ENCODE assay signal across 8 cellular contexts in genomic region chrX:101415180-101416130, GRCh38. TPM values are rescaled to one million over a fixed set of nuclear protein-coding genes. Genes with fewer than 3 reads are reported as not detected.
A peak's percentile ranks its signal among the peaks of the same experiment; 100 is the strongest.
DNase-seq lines count a peak whose midpoint lies in the region; ATAC-seq and TF ChIP-seq lines count a peak whose summit lies in the region.

No MANE protein-coding gene starts in this region.

- H3K4me2 ChIP-seq in GM23338 = no peak overlapping the region

- no peaks in the 10 kb centered on the region for H3K9me3 Mint-ChIP-seq in activated naive CD4-positive, alpha-beta T cell treated with anti-CD3 and anti-CD28 coated beads for 36 hours
- no peaks in the 10 kb centered on the region for H3K9me3 Mint-ChIP-seq in GM23338
- H3K9me3 Mint-ChIP-seq in chondrocyte (ENCODE audit: low read depth) = no peaks in the 10 kb centered on the region

- no peaks in the 10 kb centered on the region for H3K9me2 ChIP-seq in GM23338 (ENCODE audit: insufficient read depth)

- no peak for TF ChIP-seq POLR2A in suprapubic skin (IDR thresholded peaks at IDR 0.05)

- H3K4me3 Mint-ChIP-seq in activated naive CD4-positive, alpha-beta T cell treated with anti-CD3 and anti-CD28 coated beads for 36 hours = no peak overlapping the region
- H3K4me3 Mint-ChIP-seq in GM23338 = no peak overlapping the region
- H3K4me3 Mint-ChIP-seq in chondrocyte (ENCODE audit: unreplicated experiment) = no peak overlapping the region

- TF ChIP-seq EP300 in suprapubic skin (IDR thresholded peaks at IDR 0.05) = no peak

- peaks cover 13% of the 10 kb centered on the region for H3K36me3 Mint-ChIP-seq in activated naive CD4-positive, alpha-beta T cell treated with anti-CD3 and anti-CD28 coated beads for 36 hours (ENCODE audit: low read depth)
- H3K36me3 Mint-ChIP-seq in GM23338 (ENCODE audit: low read depth) (peaks cover 23% of the 10 kb centered on the region), chondrocyte (ENCODE audit: low read depth) (peaks cover 2% of the 10 kb centered on the region)

- H3K4me1 Mint-ChIP-seq in activated naive CD4-positive, alpha-beta T cell treated with anti-CD3 and anti-CD28 coated beads for 36 hours (ENCODE audit: low read depth) = peaks cover 60% of the 10 kb centered on the region
- H3K4me1 Mint-ChIP-seq in GM23338 (peaks cover 31% of the 10 kb centered on the region), chondrocyte (ENCODE audit: low read depth) (peaks cover 32% of the 10 kb centered on the region)

- no peaks in the 10 kb centered on the region for H3F3A ChIP-seq in GM23338 (replicated peaks; ENCODE audit: low read depth)

- no peaks in the 10 kb centered on the region; the same call in 1 of the 2 replicates for H3K4me1 ChIP-seq in GM23338 (ENCODE audit: insufficient read depth)
- H3K4me1 ChIP-seq in left lung = peaks cover 2 to 16% of the 10 kb centered on the region in 2 donors
- H3K4me1 ChIP-seq in suprapubic skin = peaks cover 21% of the 10 kb centered on the region

- WGBS in suprapubic skin = 35% methylated on average over 12 of the region's 12 CpGs

- in situ Hi-C loops in SK-MEL-5 (cut with HindIII; ENCODE audit: low pct_unique_long_range_greater_than_20kb, low sequenced_read_pairs) = no loop called here

- peak; percentile 63 to 66 for TF ChIP-seq CTCF in GM23338 (conservative IDR thresholded peaks at IDR 0.05; ENCODE audit: low read depth in 2 of 2)
- TF ChIP-seq CTCF in LNCaP clone FGC (IDR thresholded peaks at IDR 0.05; ENCODE audit: control insufficient read depth, extremely low read depth, insufficient read depth) = peak; percentile 53
- peak; percentile 90 for TF ChIP-seq CTCF in chondrocyte (IDR thresholded peaks at IDR 0.05)
- TF ChIP-seq CTCF in left lung (IDR thresholded peaks at IDR 0.05) = peak; percentile 63 to 80
- TF ChIP-seq CTCF in suprapubic skin (IDR thresholded peaks at IDR 0.05) = peak; percentile 55 to 59

- no peak overlapping the region for H2AFZ ChIP-seq in GM23338

- peak; percentile 38 for ATAC-seq in GM23338
- peak; percentile 70 for ATAC-seq in left lung

- no peaks in the 10 kb centered on the region for H4K20me1 ChIP-seq in GM23338 (replicated peaks; ENCODE audit: insufficient read depth)

- peak overlapping the region; percentile 89 for H3K27ac ChIP-seq in GM23338 (ENCODE audit: low read depth)
- peak overlapping the region; percentile 28 to 72 for H3K27ac ChIP-seq in left lung
- no peak overlapping the region for H3K27ac ChIP-seq in suprapubic skin

- H3K27me3 ChIP-seq in GM23338 (ENCODE audit: insufficient read depth) = no peaks in the 10 kb centered on the region
- no peaks in the 10 kb centered on the region for H3K27me3 ChIP-seq in left lung
- no peaks in the 10 kb centered on the region for H3K27me3 ChIP-seq in suprapubic skin

- H3K79me2 ChIP-seq in GM23338 (replicated peaks; ENCODE audit: insufficient read depth) = peaks cover 20% of the 10 kb centered on the region

- intact Hi-C loops in activated naive CD4-positive, alpha-beta T cell treated with anti-CD3 and anti-CD28 coated beads for 36 hours (cut with micrococcal nuclease) = loop anchor here (1.0 to 10.0 kb wide), 10 partner anchors 70 to 1239 kb away; partner anchors contain the start of genes ARMCX1, ARMCX4, BEX5 and GPRASP1
- intact Hi-C loops in left lung (cut with DNase I) = no loop called here

- CTCF ChIA-PET in activated naive CD4-positive, alpha-beta T cell treated with anti-CD3 and anti-CD28 coated beads for 36 hours (lab: Charles Lee) = interaction anchor here (0.6 to 2.2 kb wide), 13 partner anchors 11 to 646 kb away, joined by 3 to 10 read pairs (median 3); partner anchors contain the start of genes ARMCX2 and ARMCX4

- peak overlapping the region; percentile 88 for H3K27ac Mint-ChIP-seq in activated naive CD4-positive, alpha-beta T cell treated with anti-CD3 and anti-CD28 coated beads for 36 hours
- H3K27ac Mint-ChIP-seq in GM23338 (peak overlapping the region; percentile 90), chondrocyte (ENCODE audit: unreplicated experiment) (peak overlapping the region; percentile 55)

- H3K36me3 ChIP-seq in GM23338 (ENCODE audit: insufficient read depth) (no peaks in the 10 kb centered on the region; the same call in 1 of the 2 replicates), left lung (peaks cover 0 to 14% of the 10 kb centered on the region in 2 donors), suprapubic skin (peaks cover 12% of the 10 kb centered on the region)

- H3K9me3 ChIP-seq in left lung = no peaks in the 10 kb centered on the region
- no peaks in the 10 kb centered on the region for H3K9me3 ChIP-seq in suprapubic skin

- H3K27me3 Mint-ChIP-seq in activated naive CD4-positive, alpha-beta T cell treated with anti-CD3 and anti-CD28 coated beads for 36 hours (ENCODE audit: low read depth) = no peaks in the 10 kb centered on the region
- H3K27me3 Mint-ChIP-seq in GM23338 (ENCODE audit: insufficient read depth, low read depth, poor library complexity) (peaks cover 10% of the 10 kb centered on the region), chondrocyte (ENCODE audit: low read depth) (no peaks in the 10 kb centered on the region)

- no peak overlapping the region for H3K4me3 ChIP-seq in GM23338
- no peak overlapping the region for H3K4me3 ChIP-seq in LNCaP clone FGC (ENCODE audit: low read depth, low read length)
- H3K4me3 ChIP-seq in left lung = no peak overlapping the region
- no peak overlapping the region for H3K4me3 ChIP-seq in suprapubic skin

- DNase-seq in activated naive CD4-positive, alpha-beta T cell treated with anti-CD3 and anti-CD28 coated beads for 36 hours = peak; percentile 30
- no peak for DNase-seq in activated naive CD4-positive, alpha-beta T cell (lab: John Stamatoyannopoulos, UW)
- DNase-seq in GM23338 (ENCODE audit: low spot score) (peak; percentile 75), LNCaP clone FGC (ENCODE audit: low read depth) (no peak), SK-MEL-5 (ENCODE audit: low read depth, low spot score) (peak; percentile 75), chondrocyte (ENCODE audit: low spot score) (no peak), left lung (no peak), suprapubic skin (ENCODE audit: low spot score in 2 of 2) (no peak)

TF ChIP-seq in GM23338, 12 proteins besides CTCF, POLR2A, EP300 and RAD21 (continues in another document):
- TF ChIP-seq JUNB (IDR thresholded peaks at IDR 0.05; ENCODE audit: unreplicated experiment) = no peak
- no peak for TF ChIP-seq POLR2AphosphoS5 (IDR thresholded peaks at IDR 0.05; ENCODE audit: low read depth)
- TF ChIP-seq ZNF331 (CRISPR knock-in tag; IDR thresholded peaks at IDR 0.05; ENCODE audit: low read depth) = no peak
- TF ChIP-seq NANOG (IDR thresholded peaks at IDR 0.05; ENCODE audit: borderline replicate concordance) = no peak
- no peak for TF ChIP-seq CREB1 (CRISPR knock-in tag; IDR thresholded peaks at IDR 0.05; ENCODE audit: low read depth)

RNA-seq across cellular contexts. Expression of gene HNRNPH2, which starts 7.4 kb away (rescaled TPM):
- total RNA-seq in activated naive CD4-positive, alpha-beta T cell treated with anti-CD3 and anti-CD28 coated beads for 36 hours = 10 to 100 TPM; 31.5 to 31.9 TPM
- total RNA-seq in GM23338 (2014; rRNA removed; shearing (Covaris generic)) = 59.2 and 60.5 TPM in 2 replicates
- polyA plus RNA-seq in GM23338 (2016; fragmentation: Nextera tagmentation; extraction: Ambion mirVana) = 68.9 and 80.1 TPM in 2 replicates
- total RNA-seq in SK-MEL-5 (2014; rRNA removed; shearing (Covaris generic)) = 70.7 and 79.3 TPM in 2 replicates
- 69.0 and 72.3 TPM in 2 replicates for polyA plus RNA-seq in SK-MEL-5 (2015; cell fraction: cytosol; rRNA removed)
- 29.8 and 33.8 TPM in 2 replicates for polyA plus RNA-seq in SK-MEL-5 (2015; cell fraction: nucleus; rRNA removed)
- 52.4 to 64.2 TPM (median 52.9 TPM) in 3 replicates for total RNA-seq in chondrocyte
- total RNA-seq in left lung = 10 to 100 TPM; 66.2 to 71.5 TPM
- total RNA-seq in suprapubic skin = 10 to 100 TPM; 37.3 to 60.6 (median 38.5) TPM

RNA-seq across cellular contexts. Expression of gene GLA, which starts 7.7 kb away (rescaled TPM):
- total RNA-seq in activated naive CD4-positive, alpha-beta T cell treated with anti-CD3 and anti-CD28 coated beads for 36 hours = 10 to 100 TPM; 40.7 to 45.8 TPM
- total RNA-seq in GM23338 (2014; rRNA removed; shearing (Covaris generic)) = 44.4 and 48.5 TPM in 2 replicates
- 34.7 and 37.2 TPM in 2 replicates for polyA plus RNA-seq in GM23338 (2016; fragmentation: Nextera tagmentation; extraction: Ambion mirVana)
- total RNA-seq in SK-MEL-5 (2014; rRNA removed; shearing (Covaris generic)) = 201 and 207 TPM in 2 replicates
- polyA plus RNA-seq in SK-MEL-5 (2015; cell fraction: cytosol; rRNA removed) = 136 and 144 TPM in 2 replicates
- 249 and 255 TPM in 2 replicates for polyA plus RNA-seq in SK-MEL-5 (2015; cell fraction: nucleus; rRNA removed)
- 24.6 to 33.7 TPM (median 28.1 TPM) in 3 replicates for total RNA-seq in chondrocyte
- 10 to 100 TPM; 30.1 to 57.7 TPM for total RNA-seq in left lung
- 10 to 100 TPM; 13.8 to 19.1 (median 16.9) TPM for total RNA-seq in suprapubic skin

RNA-seq across cellular contexts. Expression of gene RPL36A, which starts 24.6 kb away (rescaled TPM):
- 100 to 1,000 TPM; 446 to 500 TPM for total RNA-seq in activated naive CD4-positive, alpha-beta T cell treated with anti-CD3 and anti-CD28 coated beads for 36 hours
- 901 and 2,255 TPM in 2 replicates for total RNA-seq in GM23338 (2014; rRNA removed; shearing (Covaris generic))
- polyA plus RNA-seq in GM23338 (2016; fragmentation: Nextera tagmentation; extraction: Ambion mirVana) = 1,348 and 1,607 TPM in 2 replicates
- total RNA-seq in SK-MEL-5 (2014; rRNA removed; shearing (Covaris generic)) = 2,136 and 2,368 TPM in 2 replicates
- polyA plus RNA-seq in SK-MEL-5 (2015; cell fraction: cytosol; rRNA removed) = 1,541 and 1,914 TPM in 2 replicates
- polyA plus RNA-seq in SK-MEL-5 (2015; cell fraction: nucleus; rRNA removed) = 356 and 363 TPM in 2 replicates
- total RNA-seq in chondrocyte (105 to 164 TPM (median 110 TPM) in 3 replicates), left lung (100 to 1,000 TPM; 127 to 169 TPM), suprapubic skin (1,000 to 10,000 TPM; 1,064 to 2,433 (median 2,004) TPM)

RNA-seq across cellular contexts. Expression of gene BTK, which starts 29.5 kb away (rescaled TPM):
- total RNA-seq in activated naive CD4-positive, alpha-beta T cell treated with anti-CD3 and anti-CD28 coated beads for 36 hours = under 1 TPM; 0.38 to 0.47 TPM
- 0.16 and 0.31 TPM in 2 replicates for total RNA-seq in GM23338 (2014; rRNA removed; shearing (Covaris generic))
- 0.19 and 0.68 TPM in 2 replicates for polyA plus RNA-seq in GM23338 (2016; fragmentation: Nextera tagmentation; extraction: Ambion mirVana)
- 1.3 and 2.9 TPM in 2 replicates for total RNA-seq in SK-MEL-5 (2014; rRNA removed; shearing (Covaris generic))
- 1.4 and 4.7 TPM in 2 replicates for polyA plus RNA-seq in SK-MEL-5 (2015; cell fraction: cytosol; rRNA removed)
- polyA plus RNA-seq in SK-MEL-5 (2015; cell fraction: nucleus; rRNA removed) = 7.7 and 18.4 TPM in 2 replicates
- total RNA-seq in chondrocyte (not detected in 3 replicates), left lung (10 to 100 TPM; 17.9 to 26.6 TPM), suprapubic skin (1 to 10 TPM; 1.4 to 6.8 (median 1.9) TPM)

Comparison
In these comparisons a context has a peak if more than half of its experiments do, and no peak if none do; other contexts are left out.
1. DNase-seq: peak in activated naive CD4-positive, alpha-beta T cell treated with anti-CD3 and anti-CD28 coated beads for 36 hours (single experiment), GM23338 (single experiment) and SK-MEL-5 (single experiment); none in activated naive CD4-positive, alpha-beta T cell (0 of 4), LNCaP clone FGC (single experiment), chondrocyte (single experiment), left lung (0 of 2) and suprapubic skin (0 of 2).
2. Peak in every context shown above with its lines, with median percentiles within 50 percentile points of each other: H3K27ac Mint-ChIP-seq and CTCF ChIP-seq.